Comparison of ENCODE assay signal across 9 cellular contexts in genomic region chr12:105382771-105383632, GRCh38. TPM values are rescaled to one million over a fixed set of nuclear protein-coding genes. Genes with fewer than 3 reads are reported as not detected.
DNase-seq lines count a peak whose midpoint lies in the region; ATAC-seq lines count a peak whose summit lies in the region.
"Had no signal": no experiment of that assay in that cellular context is flagged by ENCODE, and none has a peak within 500 bp of the region (broad histone marks: within the 10 kb centered on the region; RNA-seq: fewer than 3 reads in every experiment).

No MANE protein-coding gene starts in this region.

- 0 out of 2 replicates have a peak overlapping the region, but pooled peaks have one; percentile 40 for H3K4me3 ChIP-seq in HUES48 (ENCODE audit: low read depth, low read length)
- no peak overlapping the region for H3K4me3 ChIP-seq in NT2/D1 (ENCODE audit: insufficient read length, low read depth)
- H3K4me3 ChIP-seq: BLaER1 treated with 17β-estradiol and CSF1 and Interleukin-3, amounts not matched to agents 10 nM and 100 nM had no signal

- no peak overlapping the region for H3K27ac ChIP-seq in HUES48 (ENCODE audit: low read depth, low read length)
- H3K27ac ChIP-seq: BLaER1 treated with 17β-estradiol and CSF1 and Interleukin-3, amounts not matched to agents 10 nM and 100 nM had no signal

- peaks cover 8% of the 10 kb centered on the region; the same call in 1 of the 2 replicates for H3K4me1 ChIP-seq in HUES48 (ENCODE audit: control insufficient read depth, insufficient read depth, low read length)
- peaks cover 2% of the 10 kb centered on the region for H3K4me1 ChIP-seq in NT2/D1 (ENCODE audit: insufficient read depth, insufficient read length)

- no peak overlapping the region for H3K9ac ChIP-seq in HUES48 (ENCODE audit: low read depth, low read length)
- peak overlapping the region; percentile 1 for H3K9ac ChIP-seq in NT2/D1 (ENCODE audit: insufficient read length, low read depth)
- H3K9ac ChIP-seq: BLaER1 treated with 17β-estradiol and CSF1 and Interleukin-3, amounts not matched to agents 10 nM and 100 nM had no signal

- DNase-seq in NCI-H1436 (lab: John Stamatoyannopoulos, UW) = peak; percentile 38
- no peak for DNase-seq in NCI-H1436 treated with DMSO at 0.1 percent for 48 hours (lab: John Stamatoyannopoulos, UW)
- DNase-seq in NT2/D1 (ENCODE audit: low read depth, low spot score) = peak; percentile 38
- peak; percentile 57 for DNase-seq in cerebellum (ENCODE audit: low spot score)
- peak; percentile 85 for DNase-seq in kidney tubule cell (ENCODE audit: low spot score)
- DNase-seq in superior temporal gyrus (ENCODE audit: extremely low spot score) = peak; percentile 83

- ATAC-seq in GM19395 (IDR thresholded peaks at IDR 0.05; ENCODE audit: unreplicated experiment) = no peak

- H3K27me3 ChIP-seq in HUES48 (ENCODE audit: control insufficient read depth, insufficient read depth, low read length) (no peaks in the 10 kb centered on the region), NT2/D1 (ENCODE audit: insufficient read depth, insufficient read length) (no peaks in the 10 kb centered on the region)
- H3K27me3 ChIP-seq: BLaER1 treated with 17β-estradiol and CSF1 and Interleukin-3, amounts not matched to agents 10 nM and 100 nM had no signal

- H3K9me3 ChIP-seq in HUES48 (ENCODE audit: control insufficient read depth, insufficient read depth, low read length) = no peaks in the 10 kb centered on the region
- no peaks in the 10 kb centered on the region for H3K9me3 ChIP-seq in NT2/D1 (ENCODE audit: insufficient read depth, low read length)
- H3K9me3 ChIP-seq: BLaER1 treated with 17β-estradiol and CSF1 and Interleukin-3, amounts not matched to agents 10 nM and 100 nM had no signal

- no peaks in the 10 kb centered on the region for H3K36me3 ChIP-seq in HUES48 (ENCODE audit: control insufficient read depth, insufficient read depth, low read length)
- H3K36me3 ChIP-seq in NT2/D1 (ENCODE audit: insufficient read depth, insufficient read length, low read length) = no peaks in the 10 kb centered on the region
- H3K36me3 ChIP-seq: BLaER1 treated with 17β-estradiol and CSF1 and Interleukin-3, amounts not matched to agents 10 nM and 100 nM had no signal

RNA-seq across cellular contexts. Expression of gene C12orf75, which starts 52.5 kb away (rescaled TPM):
- 33.7 TPM for total RNA-seq in cerebellum
